Comparison of ENCODE assay signal across 2 cellular contexts in the genomic region with DNA sequence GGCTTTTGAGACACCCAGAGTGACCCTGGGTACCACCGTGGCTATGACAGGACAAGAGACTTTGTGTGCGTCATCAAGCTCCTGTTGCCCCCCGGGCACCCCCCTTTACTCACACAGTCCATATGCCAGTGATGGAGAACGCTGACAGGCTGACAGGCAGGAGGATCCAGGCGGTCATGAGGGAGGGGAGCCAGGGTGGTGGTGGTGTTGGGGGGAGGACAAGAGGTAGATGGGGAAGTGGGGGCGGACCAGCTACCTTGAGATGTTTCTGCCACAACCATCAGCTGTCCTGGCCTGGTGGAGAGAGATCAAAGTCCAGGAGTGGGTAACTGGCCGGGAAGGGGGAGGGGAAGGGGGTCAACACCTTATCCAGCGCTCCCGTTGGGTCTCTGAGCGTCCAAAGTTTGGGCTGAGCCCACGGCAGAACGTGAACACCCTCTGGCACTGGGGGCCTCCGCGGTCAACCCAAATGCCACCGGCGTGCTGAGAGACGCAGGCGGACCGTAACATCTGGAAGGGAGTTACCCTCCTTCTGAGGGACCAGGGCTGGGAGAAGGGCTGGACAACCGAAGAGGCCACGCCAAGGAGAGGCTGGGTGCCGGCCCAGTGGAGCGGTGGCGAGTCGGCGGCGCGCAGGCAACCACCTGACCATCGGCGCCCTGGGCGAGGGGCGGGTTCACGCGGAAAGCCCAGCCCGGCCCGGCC.
TF ChIP-seq lines count a peak whose summit lies in the region.

No MANE protein-coding gene starts in this region.

TF ChIP-seq in IMR-90, 13 proteins besides CTCF, POLR2A, EP300 and RAD21:
- TF ChIP-seq CHD1 (IDR thresholded peaks at IDR 0.05; ENCODE audit: low read depth, low read length), result no peak
- TF ChIP-seq RFX5 (IDR thresholded peaks at IDR 0.05; ENCODE audit: low read depth, low read length), result no peak
- no peak for TF ChIP-seq CEBPB (IDR thresholded peaks at IDR 0.05; ENCODE audit: low read depth, low read length)
- no peak for TF ChIP-seq MAFK (IDR thresholded peaks at IDR 0.05; ENCODE audit: low read depth, low read length)
- TF ChIP-seq, protein P1, sequence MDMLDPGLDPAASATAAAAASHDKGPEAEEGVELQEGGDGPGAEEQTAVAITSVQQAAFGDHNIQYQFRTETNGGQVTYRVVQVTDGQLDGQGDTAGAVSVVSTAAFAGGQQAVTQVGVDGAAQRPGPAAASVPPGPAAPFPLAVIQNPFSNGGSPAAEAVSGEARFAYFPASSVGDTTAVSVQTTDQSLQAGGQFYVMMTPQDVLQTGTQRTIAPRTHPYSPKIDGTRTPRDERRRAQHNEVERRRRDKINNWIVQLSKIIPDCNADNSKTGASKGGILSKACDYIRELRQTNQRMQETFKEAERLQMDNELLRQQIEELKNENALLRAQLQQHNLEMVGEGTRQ (IDR thresholded peaks at IDR 0.05; ENCODE audit: low read depth, low read length), result peak; percentile 40
- TF ChIP-seq MXI1 (IDR thresholded peaks at IDR 0.05; ENCODE audit: borderline replicate concordance, low read depth, low read length), result no peak

TF ChIP-seq in GM12878, 131 proteins besides CTCF, POLR2A, EP300 and RAD21:
- TF ChIP-seq, protein P2, sequence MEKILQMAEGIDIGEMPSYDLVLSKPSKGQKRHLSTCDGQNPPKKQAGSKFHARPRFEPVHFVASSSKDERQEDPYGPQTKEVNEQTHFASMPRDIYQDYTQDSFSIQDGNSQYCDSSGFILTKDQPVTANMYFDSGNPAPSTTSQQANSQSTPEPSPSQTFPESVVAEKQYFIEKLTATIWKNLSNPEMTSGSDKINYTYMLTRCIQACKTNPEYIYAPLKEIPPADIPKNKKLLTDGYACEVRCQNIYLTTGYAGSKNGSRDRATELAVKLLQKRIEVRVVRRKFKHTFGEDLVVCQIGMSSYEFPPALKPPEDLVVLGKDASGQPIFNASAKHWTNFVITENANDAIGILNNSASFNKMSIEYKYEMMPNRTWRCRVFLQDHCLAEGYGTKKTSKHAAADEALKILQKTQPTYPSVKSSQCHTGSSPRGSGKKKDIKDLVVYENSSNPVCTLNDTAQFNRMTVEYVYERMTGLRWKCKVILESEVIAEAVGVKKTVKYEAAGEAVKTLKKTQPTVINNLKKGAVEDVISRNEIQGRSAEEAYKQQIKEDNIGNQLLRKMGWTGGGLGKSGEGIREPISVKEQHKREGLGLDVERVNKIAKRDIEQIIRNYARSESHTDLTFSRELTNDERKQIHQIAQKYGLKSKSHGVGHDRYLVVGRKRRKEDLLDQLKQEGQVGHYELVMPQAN (conservative IDR thresholded peaks at IDR 0.05), result no peak
- TF ChIP-seq HDAC6 (IDR thresholded peaks at IDR 0.05; ENCODE audit: unreplicated experiment) (peak; percentile 23), WRNIP1 (IDR thresholded peaks at IDR 0.05; ENCODE audit: borderline replicate concordance, low read depth, low read length) (no peak)
- TF ChIP-seq, protein P3, sequence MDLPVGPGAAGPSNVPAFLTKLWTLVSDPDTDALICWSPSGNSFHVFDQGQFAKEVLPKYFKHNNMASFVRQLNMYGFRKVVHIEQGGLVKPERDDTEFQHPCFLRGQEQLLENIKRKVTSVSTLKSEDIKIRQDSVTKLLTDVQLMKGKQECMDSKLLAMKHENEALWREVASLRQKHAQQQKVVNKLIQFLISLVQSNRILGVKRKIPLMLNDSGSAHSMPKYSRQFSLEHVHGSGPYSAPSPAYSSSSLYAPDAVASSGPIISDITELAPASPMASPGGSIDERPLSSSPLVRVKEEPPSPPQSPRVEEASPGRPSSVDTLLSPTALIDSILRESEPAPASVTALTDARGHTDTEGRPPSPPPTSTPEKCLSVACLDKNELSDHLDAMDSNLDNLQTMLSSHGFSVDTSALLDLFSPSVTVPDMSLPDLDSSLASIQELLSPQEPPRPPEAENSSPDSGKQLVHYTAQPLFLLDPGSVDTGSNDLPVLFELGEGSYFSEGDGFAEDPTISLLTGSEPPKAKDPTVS (IDR thresholded peaks at IDR 0.05; ENCODE audit: low read depth, low read length), result no peak
- TF ChIP-seq, protein P4, sequence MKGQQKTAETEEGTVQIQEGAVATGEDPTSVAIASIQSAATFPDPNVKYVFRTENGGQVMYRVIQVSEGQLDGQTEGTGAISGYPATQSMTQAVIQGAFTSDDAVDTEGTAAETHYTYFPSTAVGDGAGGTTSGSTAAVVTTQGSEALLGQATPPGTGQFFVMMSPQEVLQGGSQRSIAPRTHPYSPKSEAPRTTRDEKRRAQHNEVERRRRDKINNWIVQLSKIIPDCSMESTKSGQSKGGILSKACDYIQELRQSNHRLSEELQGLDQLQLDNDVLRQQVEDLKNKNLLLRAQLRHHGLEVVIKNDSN (IDR thresholded peaks at IDR 0.05; ENCODE audit: borderline replicate concordance, extremely low read length, insufficient read depth, low read depth, low read length), result peak; percentile 7
